9 cellular contexts compared by ENCODE assay signal in the genomic region with DNA sequence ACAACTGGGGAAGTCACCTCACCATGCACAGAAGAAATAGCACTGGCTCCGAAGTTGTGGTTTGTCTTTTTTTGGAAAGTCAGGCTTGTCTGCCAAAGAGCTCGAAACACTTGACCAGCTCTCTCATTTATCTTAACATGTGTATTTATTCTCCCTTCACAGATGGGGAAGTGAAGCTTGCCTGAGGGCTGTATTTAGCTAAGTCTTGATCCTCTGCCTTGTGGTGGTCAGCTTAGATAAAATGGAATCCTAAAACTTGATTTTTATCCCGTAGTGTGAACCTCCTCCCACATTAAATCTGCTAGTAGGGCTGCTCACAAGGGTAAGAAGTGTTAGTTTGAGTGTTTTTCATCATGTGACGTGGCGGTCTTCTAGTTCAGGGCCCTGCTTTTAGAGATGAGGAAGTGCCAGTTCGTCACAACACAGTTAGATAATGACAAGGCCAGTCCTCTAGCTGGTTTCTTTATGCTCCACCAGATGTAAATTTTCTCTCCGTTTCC. TPM values are rescaled to one million over a fixed set of nuclear protein-coding genes. Genes with fewer than 3 reads are reported as not detected.
DNase-seq lines count a peak whose midpoint lies in the region; ATAC-seq and TF ChIP-seq lines count a peak whose summit lies in the region.
"Had no signal": no experiment of that assay in that cellular context is flagged by ENCODE, and none has a peak within 500 bp of the region (broad histone marks: within the 10 kb centered on the region; RNA-seq: fewer than 3 reads in every experiment).

No MANE protein-coding gene starts in this region.

- no peaks in the 10 kb centered on the region for H3K36me3 ChIP-seq in CD4-positive, CD25-positive, alpha-beta regulatory T cell (ENCODE audit: control insufficient read depth, insufficient read depth, low read length)
- H3K36me3 ChIP-seq in Karpas-422 (ENCODE audit: insufficient read depth, low read length) (no peaks in the 10 kb centered on the region), esophagus squamous epithelium (no peaks in the 10 kb centered on the region), spleen (peaks cover 0 to 59% (median 0%) of the 10 kb centered on the region in 6 donors), WERI-Rb-1 (no peaks in the 10 kb centered on the region; the same call in 1 of the 2 replicates), GM23248 (ENCODE audit: low read depth) (no peaks in the 10 kb centered on the region)

- no peak overlapping the region for H3K27ac ChIP-seq in CD4-positive, CD25-positive, alpha-beta regulatory T cell (ENCODE audit: insufficient read depth, low read length, poor library complexity, severe bottlenecking)
- peak overlapping the region; percentile 90 for H3K27ac ChIP-seq in Karpas-422 (ENCODE audit: low read length)
- H3K27ac ChIP-seq in esophagus squamous epithelium, result peak overlapping the region; percentile 36 to 84 (median 68)
- peak overlapping the region; percentile 73 to 92 (median 82) for H3K27ac ChIP-seq in spleen
- H3K27ac ChIP-seq in WERI-Rb-1, result no peak overlapping the region
- no peak overlapping the region for H3K27ac ChIP-seq in GM23248

- peaks cover 5% of the 10 kb centered on the region for H3K36me3 Mint-ChIP-seq in CD4-positive, CD25-positive, alpha-beta regulatory T cell

- no peaks in the 10 kb centered on the region for H3K27me3 ChIP-seq in CD4-positive, CD25-positive, alpha-beta regulatory T cell (ENCODE audit: control insufficient read depth, insufficient read depth, low read length)
- H3K27me3 ChIP-seq in Karpas-422 (ENCODE audit: low read length), result no peaks in the 10 kb centered on the region
- no peaks in the 10 kb centered on the region for H3K27me3 ChIP-seq in esophagus squamous epithelium
- no peaks in the 10 kb centered on the region for H3K27me3 ChIP-seq in spleen (replicated peaks in 1 of 7)
- no peaks in the 10 kb centered on the region for H3K27me3 ChIP-seq in WERI-Rb-1 (ENCODE audit: insufficient read depth, low read depth, severe bottlenecking)
- H3K27me3 ChIP-seq in GM23248 (replicated peaks; ENCODE audit: insufficient read depth), result no peaks in the 10 kb centered on the region

- H3K27ac Mint-ChIP-seq in CD4-positive, CD25-positive, alpha-beta regulatory T cell, result peak overlapping the region in 2 of 3 donors; percentile 12 to 35
- H3K27ac Mint-ChIP-seq: activated naive CD8-positive, alpha-beta T cell had no signal

- H3F3A ChIP-seq in GM23248 (ENCODE audit: insufficient read depth), result 0 out of 2 replicates have a peak, but pooled peaks cover 6% of the 10 kb centered on the region

- H3K4me1 Mint-ChIP-seq in CD4-positive, CD25-positive, alpha-beta regulatory T cell, result peaks cover 0 to 20% (median 14%) of the 10 kb centered on the region in 4 donors

- no peaks in the 10 kb centered on the region for H3K9me3 ChIP-seq in CD4-positive, CD25-positive, alpha-beta regulatory T cell (ENCODE audit: control insufficient read depth in 2 of 2, low read length in 2 of 2)
- H3K9me3 ChIP-seq in Karpas-422 (ENCODE audit: low read length) (no peaks in the 10 kb centered on the region), esophagus squamous epithelium (no peaks in the 10 kb centered on the region), spleen (no peaks in the 10 kb centered on the region), WERI-Rb-1 (ENCODE audit: severe bottlenecking) (no peaks in the 10 kb centered on the region), GM23248 (ENCODE audit: low read depth) (no peaks in the 10 kb centered on the region)

- TF ChIP-seq CTCF in esophagus squamous epithelium (IDR thresholded peaks at IDR 0.05) (no peak), spleen (IDR thresholded peaks at IDR 0.05 in 8 of 11, conservative IDR thresholded peaks at IDR 0.05 in 3 of 11) (no peak), WERI-Rb-1 (IDR thresholded peaks at IDR 0.05; ENCODE audit: low read depth, low read length) (no peak)

- no peaks in the 10 kb centered on the region for H3K27me3 Mint-ChIP-seq in CD4-positive, CD25-positive, alpha-beta regulatory T cell
- H3K27me3 Mint-ChIP-seq: activated naive CD8-positive, alpha-beta T cell had no signal

- in situ Hi-C loops in GM23248 (cut with MboI), result no loop called here

- H2AFZ ChIP-seq in Karpas-422 (ENCODE audit: low read length), result no peak overlapping the region
- H2AFZ ChIP-seq in GM23248, result no peak overlapping the region

- peak overlapping the region; percentile 66 for H3K4me2 ChIP-seq in Karpas-422 (ENCODE audit: low read depth, low read length, poor library complexity, severe bottlenecking)
- no peak overlapping the region for H3K4me2 ChIP-seq in GM23248 (ENCODE audit: unreplicated experiment)

- TF ChIP-seq POLR2A in esophagus squamous epithelium (IDR thresholded peaks at IDR 0.05), result no peak
- TF ChIP-seq POLR2A in spleen (IDR thresholded peaks at IDR 0.05), result peak in 2 of 3 donors; percentile 11 to 46

- ATAC-seq in CD4-positive, CD25-positive, alpha-beta regulatory T cell (ENCODE audit: low read depth in 2 of 2), result peak in 1 of 2 donors; percentile 37
- peak; percentile 79 for ATAC-seq in GM21423 (IDR thresholded peaks at IDR 0.05; ENCODE audit: unreplicated experiment)

- 41 to 70% methylated on average over 7 of the region's 7 CpGs for WGBS in esophagus squamous epithelium, 2 donors
- 10 to 18% (median 13%) methylated on average over 7 of the region's 7 CpGs for WGBS in spleen, 5 donors
- WGBS in GM23248 (ENCODE audit: low coverage in 1 of 2, low lambda C conversion rate in 2 of 2, missing lambda C conversion rate in 2 of 2), 2 experiments, result 68 to 71% methylated on average over 7 of the region's 7 CpGs

- no peaks in the 10 kb centered on the region for H3K79me2 ChIP-seq in Karpas-422 (ENCODE audit: low read length)
- peaks cover 87% of the 10 kb centered on the region for H3K79me2 ChIP-seq in GM23248 (ENCODE audit: insufficient read depth)

- no peaks in the 10 kb centered on the region for H3K4me1 ChIP-seq in CD4-positive, CD25-positive, alpha-beta regulatory T cell (ENCODE audit: control insufficient read depth, insufficient read depth, low read length, poor library complexity, severe bottlenecking)
- H3K4me1 ChIP-seq in Karpas-422 (ENCODE audit: low read length) (peaks cover 77% of the 10 kb centered on the region), esophagus squamous epithelium (peaks cover 0 to 53% (median 12%) of the 10 kb centered on the region in 3 donors), spleen (peaks cover 40 to 100% (median 84%) of the 10 kb centered on the region in 6 donors), GM23248 (ENCODE audit: insufficient read depth) (peaks cover 7% of the 10 kb centered on the region)

- intact Hi-C loops in esophagus squamous epithelium (cut with DNase I) (no loop called here), spleen (cut with DNase I; ENCODE audit: low total_unique reads) (no loop called here)

- H3K4me3 ChIP-seq in CD4-positive, CD25-positive, alpha-beta regulatory T cell (ENCODE audit: low read depth, low read length), result no peak overlapping the region
- peak overlapping the region; percentile 50 for H3K4me3 ChIP-seq in Karpas-422 (ENCODE audit: low read length)
- H3K4me3 ChIP-seq in esophagus squamous epithelium, result no peak overlapping the region
- H3K4me3 ChIP-seq in spleen, result peak overlapping the region in 1 of 8 donors; percentile 31
- no peak overlapping the region for H3K4me3 ChIP-seq in WERI-Rb-1 (ENCODE audit: low read depth, low read length)
- no peak overlapping the region for H3K4me3 ChIP-seq in GM23248

- no peaks in the 10 kb centered on the region for H3K9me2 ChIP-seq in Karpas-422 (replicated peaks; ENCODE audit: insufficient read depth, low read length)
- no peaks in the 10 kb centered on the region for H3K9me2 ChIP-seq in GM23248 (ENCODE audit: insufficient read depth)

- no peaks in the 10 kb centered on the region for H3K9me3 Mint-ChIP-seq in CD4-positive, CD25-positive, alpha-beta regulatory T cell

- peak overlapping the region; percentile 57 for H3K9ac ChIP-seq in Karpas-422 (ENCODE audit: low read length)
- no peak overlapping the region for H3K9ac ChIP-seq in GM23248

- no peak overlapping the region for H3K4me3 Mint-ChIP-seq in CD4-positive, CD25-positive, alpha-beta regulatory T cell
- H3K4me3 Mint-ChIP-seq: activated naive CD8-positive, alpha-beta T cell had no signal

- H4K20me1 ChIP-seq in Karpas-422 (ENCODE audit: insufficient read depth, low read depth, low read length) (peaks cover 11% of the 10 kb centered on the region; the same call in 1 of the 2 replicates), GM23248 (ENCODE audit: insufficient read depth) (peaks cover 16% of the 10 kb centered on the region)

- DNase-seq in CD4-positive, CD25-positive, alpha-beta regulatory T cell, result no peak
- peak; percentile 87 for DNase-seq in Karpas-422
- no peak for DNase-seq in esophagus squamous epithelium (lab: John Stamatoyannopoulos, UW)
- no peak for DNase-seq in spleen
- DNase-seq in WERI-Rb-1, result no peak
- no peak for DNase-seq in GM23248
- DNase-seq in NCI-H1105 treated with DMSO at 0.1 percent for 48 hours (lab: John Stamatoyannopoulos, UW), result no peak

RNA-seq across cellular contexts. Expression of a gene that starts 26.7 kb away (rescaled TPM):
- total RNA-seq in CD4-positive, CD25-positive, alpha-beta regulatory T cell, result 5.5 TPM
- 1 to 10 TPM; 4.9 to 8.5 (median 6.2) TPM for polyA plus RNA-seq in CD4-positive, CD25-positive, alpha-beta regulatory T cell
- 1.8 and 2.5 TPM in 2 replicates for total RNA-seq in Karpas-422 (2014; rRNA removed; shearing (Covaris generic); ENCODE audit: low replicate concordance)
- total RNA-seq in esophagus squamous epithelium (1 to 10 TPM; 1.3 to 6.1 (median 3.0) TPM), spleen (1 to 10 TPM; 2.8 to 6.6 (median 4.8) TPM)
- polyA plus RNA-seq in spleen (1 to 10 TPM; 2.6 to 5.5 (median 4.7) TPM), GM23248 (2016; fragmentation: Nextera tagmentation; extraction: Ambion mirVana) (4.5 and 5.0 TPM in 2 replicates)
- total RNA-seq in GM23248 (2014; rRNA removed; shearing (Covaris generic)), result 8.6 and 10.5 TPM in 2 replicates

RNA-seq across cellular contexts. Expression of a gene that starts 26.8 kb away (rescaled TPM):
- total RNA-seq in CD4-positive, CD25-positive, alpha-beta regulatory T cell, result 16.1 TPM
- polyA plus RNA-seq in CD4-positive, CD25-positive, alpha-beta regulatory T cell, result 1 to 10 TPM in 2 of 4 donors, under 1 TPM in 2; 0.60 to 2.2 (median 1.00) TPM
- total RNA-seq in Karpas-422 (2014; rRNA removed; shearing (Covaris generic); ENCODE audit: low replicate concordance), result 13.9 and 15.8 TPM in 2 replicates
- total RNA-seq in esophagus squamous epithelium (10 to 100 TPM in 3 of 4 donors, 1 to 10 TPM in 1; 5.3 to 49.6 (median 18.7) TPM), spleen (100 to 1,000 TPM in 4 of 7 donors, 10 to 100 TPM in 3; 83.4 to 126 (median 110) TPM)
- polyA plus RNA-seq in spleen (10 to 100 TPM; 32.6 to 44.4 (median 33.7) TPM), GM23248 (2016; fragmentation: Nextera tagmentation; extraction: Ambion mirVana) (19.5 and 22.5 TPM in 2 replicates)
- 80.1 and 81.3 TPM in 2 replicates for total RNA-seq in GM23248 (2014; rRNA removed; shearing (Covaris generic))

RNA-seq across cellular contexts. Expression of a gene that starts 47.7 kb away (rescaled TPM):
- total RNA-seq in CD4-positive, CD25-positive, alpha-beta regulatory T cell, result 12.5 TPM
- 10 to 100 TPM; 20.0 to 31.1 (median 21.9) TPM for polyA plus RNA-seq in CD4-positive, CD25-positive, alpha-beta regulatory T cell
- 11.2 and 27.1 TPM in 2 replicates for total RNA-seq in Karpas-422 (2014; rRNA removed; shearing (Covaris generic); ENCODE audit: low replicate concordance)
- total RNA-seq in esophagus squamous epithelium (10 to 100 TPM in 3 of 4 donors, 1 to 10 TPM in 1; 9.2 to 17.7 (median 13.2) TPM), spleen (10 to 100 TPM; 14.3 to 29.0 (median 22.2) TPM)
- polyA plus RNA-seq in spleen (10 to 100 TPM in 2 of 3 donors, 1 to 10 TPM in 1; 6.5 to 15.1 (median 13.3) TPM), GM23248 (2016; fragmentation: Nextera tagmentation; extraction: Ambion mirVana) (52.2 and 56.5 TPM in 2 replicates)
- 34.4 and 36.0 TPM in 2 replicates for total RNA-seq in GM23248 (2014; rRNA removed; shearing (Covaris generic))

RNA-seq across cellular contexts. Expression of a gene that starts 47.9 kb away (rescaled TPM):
- 18.3 TPM for total RNA-seq in CD4-positive, CD25-positive, alpha-beta regulatory T cell
- 10 to 100 TPM in 3 of 4 donors, 1 to 10 TPM in 1; 9.8 to 19.3 (median 16.3) TPM for polyA plus RNA-seq in CD4-positive, CD25-positive, alpha-beta regulatory T cell
- total RNA-seq in Karpas-422 (2014; rRNA removed; shearing (Covaris generic); ENCODE audit: low replicate concordance), result 6.5 and 13.6 TPM in 2 replicates
- total RNA-seq in esophagus squamous epithelium (10 to 100 TPM in 2 of 4 donors, 1 to 10 TPM in 2; 4.0 to 14.5 (median 11.2) TPM), spleen (10 to 100 TPM; 11.8 to 17.8 (median 14.9) TPM)
- polyA plus RNA-seq in spleen (10 to 100 TPM in 1 of 3 donors, 1 to 10 TPM in 2; 7.1 to 12.0 (median 9.4) TPM), GM23248 (2016; fragmentation: Nextera tagmentation; extraction: Ambion mirVana) (36.3 and 36.9 TPM in 2 replicates)
- total RNA-seq in GM23248 (2014; rRNA removed; shearing (Covaris generic)), result 20.9 and 29.8 TPM in 2 replicates

Comparison
In these comparisons a context has a peak if more than half of its experiments do, and no peak if none do; other contexts are left out.
1. H3K27ac ChIP-seq: peak in Karpas-422 (single experiment), esophagus squamous epithelium (4 of 4) and spleen (8 of 8); none in CD4-positive, CD25-positive, alpha-beta regulatory T cell (single experiment), WERI-Rb-1 (single experiment) and GM23248 (single experiment).
2. POLR2A ChIP-seq: peak in spleen (2 of 3); none in esophagus squamous epithelium (0 of 4).